In the genomic region with DNA sequence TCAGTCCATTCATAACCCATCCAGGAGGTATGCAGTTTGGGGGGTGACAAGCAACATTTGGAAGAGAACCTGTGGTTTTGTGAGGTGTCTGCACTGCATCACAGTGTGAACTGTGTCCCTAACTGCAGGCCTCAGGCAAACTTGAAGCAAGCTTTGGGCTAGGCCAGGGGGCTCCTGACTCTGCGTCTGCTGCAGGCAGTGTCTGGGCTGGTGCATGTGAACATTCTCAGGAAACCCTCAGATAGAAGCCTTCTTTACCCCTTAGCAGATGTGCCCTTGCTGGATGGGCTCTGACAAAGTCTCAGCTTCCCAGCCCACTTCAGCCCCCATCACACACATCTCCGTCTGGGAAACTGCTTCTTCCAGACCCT, we compare ENCODE assay signal across 17 cellular contexts.
DNase-seq lines count a peak whose midpoint lies in the region; ATAC-seq and TF ChIP-seq lines count a peak whose summit lies in the region.
"Had no signal": no experiment of that assay in that cellular context is flagged by ENCODE, and none has a peak within 500 bp of the region (broad histone marks: within the 10 kb centered on the region; RNA-seq: fewer than 3 reads in every experiment).

No MANE protein-coding gene starts in this region.

- peaks cover 20% of the 10 kb centered on the region for H3K27me3 Mint-ChIP-seq in nephron progenitor cell (ENCODE audit: low read depth, poor library complexity)

- no peak overlapping the region for H2AFZ ChIP-seq in DND-41 (ENCODE audit: low read depth, low read length)
- H2AFZ ChIP-seq: PC-9 had no signal

- H3K36me3 Mint-ChIP-seq in nephron progenitor cell (ENCODE audit: low read depth), result no peaks in the 10 kb centered on the region

- H3K9me3 ChIP-seq in DND-41 (ENCODE audit: insufficient read depth, low read length, severe bottlenecking), result no peaks in the 10 kb centered on the region
- H3K9me3 ChIP-seq in left ventricle myocardium inferior (replicated peaks), result no peaks in the 10 kb centered on the region
- H3K9me3 ChIP-seq: HAP-1 had no signal

- H3K27me3 ChIP-seq in DND-41 (ENCODE audit: insufficient read depth, low read length, poor library complexity), result no peaks in the 10 kb centered on the region
- H3K27me3 ChIP-seq in left ventricle myocardium inferior (ENCODE audit: low read depth), result no peaks in the 10 kb centered on the region

- ATAC-seq in DND-41 (ENCODE audit: insufficient read depth, low read depth), result peak; percentile 56; the same call in 2 of the 3 replicates
- ATAC-seq in GM18511 (IDR thresholded peaks at IDR 0.05; ENCODE audit: unreplicated experiment), result no peak

- H4K20me1 ChIP-seq in DND-41 (ENCODE audit: insufficient read depth, low read length), result peaks cover 10% of the 10 kb centered on the region

- no peak for TF ChIP-seq CTCF in DND-41 (IDR thresholded peaks at IDR 0.05; ENCODE audit: borderline replicate concordance, extremely low read depth, low read length, poor library complexity, severe bottlenecking)
- TF ChIP-seq CTCF in left ventricle myocardium inferior (IDR thresholded peaks at IDR 0.05; ENCODE audit: borderline replicate concordance), result no peak
- TF ChIP-seq CTCF in nephron progenitor cell (IDR thresholded peaks at IDR 0.05), result no peak

- no peak overlapping the region for H3K27ac Mint-ChIP-seq in nephron progenitor cell

- H3K4me3 ChIP-seq in DND-41 (ENCODE audit: low read depth in 1 of 2, low read length in 2 of 2), result no peak overlapping the region
- H3K4me3 ChIP-seq in left ventricle myocardium inferior, result peak overlapping the region; percentile 6
- H3K4me3 ChIP-seq: HAP-1, PC-9 had no signal

- peak; percentile 4 for DNase-seq in activated T-cell treated with anti-CD3 and anti-CD28 coated beads, Interleukin-2, amount 50 U/mL, for 1 hour
- DNase-seq in activated T-cell treated with anti-CD3 and anti-CD28 coated beads for 4 hours (no peak), DND-41 (no peak), left ventricle myocardium inferior (no peak), posterior vena cava (ENCODE audit: low spot score) (peak; percentile 42), nephron progenitor cell (no peak), NCI-H2107 treated with DMSO at 0.1 percent for 48 hours (lab: John Stamatoyannopoulos, UW; ENCODE audit: unreplicated experiment) (no peak)
- DNase-seq: 8988T, DMS79 treated with DMSO at 0.1 percent for 48 hours, NCI-H1417 treated with DMSO at 0.1 percent for 48 hours, NCI-H1930, NCI-H526, PC-9 had no signal

- H3K4me2 ChIP-seq in DND-41 (ENCODE audit: insufficient read depth, low read length), result no peak overlapping the region
- H3K4me2 ChIP-seq: KMS-11, PC-9 had no signal

- no peak overlapping the region for H3K9ac ChIP-seq in DND-41 (ENCODE audit: low read depth, low read length)
- H3K9ac ChIP-seq: KMS-11 had no signal

- no peak overlapping the region for H3K4me3 Mint-ChIP-seq in nephron progenitor cell

- H3K79me2 ChIP-seq in DND-41 (ENCODE audit: insufficient read depth, low read length), result peaks cover 43% of the 10 kb centered on the region

- intact Hi-C loops in left ventricle myocardium inferior (cut with micrococcal nuclease), result no loop called here
- intact Hi-C loops in posterior vena cava (cut with DNase I), result no loop called here

- H3K36me3 ChIP-seq in DND-41 (ENCODE audit: insufficient read depth, low read length), result peaks cover 50% of the 10 kb centered on the region
- H3K36me3 ChIP-seq in left ventricle myocardium inferior, result no peaks in the 10 kb centered on the region
- H3K36me3 ChIP-seq: HAP-1 had no signal

- H3K4me1 Mint-ChIP-seq in nephron progenitor cell, result peaks cover 5% of the 10 kb centered on the region

- H3K4me1 ChIP-seq in DND-41 (ENCODE audit: insufficient read depth, low read length) (no peaks in the 10 kb centered on the region), left ventricle myocardium inferior (peaks cover 38% of the 10 kb centered on the region)
- H3K4me1 ChIP-seq: HAP-1 had no signal

- no peaks in the 10 kb centered on the region for H3K9me3 Mint-ChIP-seq in nephron progenitor cell

- H3K27ac ChIP-seq in DND-41 (ENCODE audit: low read length), result peak overlapping the region; percentile 7
- H3K27ac ChIP-seq in left ventricle myocardium inferior (replicated peaks), result peak overlapping the region; percentile 85
- H3K27ac ChIP-seq: KMS-11, PC-9, RWPE1 had no signal

Comparison
In these comparisons a context has a peak if more than half of its experiments do, and no peak if none do; other contexts are left out.
1. DNase-seq: peak in activated T-cell treated with anti-CD3 and anti-CD28 coated beads, Interleukin-2, amount 50 U/mL, for 1 hour (single experiment) and posterior vena cava (single experiment); none in activated T-cell treated with anti-CD3 and anti-CD28 coated beads for 4 hours (single experiment), DND-41 (single experiment), left ventricle myocardium inferior (single experiment), nephron progenitor cell (single experiment) and NCI-H2107 treated with DMSO at 0.1 percent for 48 hours (single experiment).